10 cellular contexts compared by ENCODE assay signal in the genomic region with DNA sequence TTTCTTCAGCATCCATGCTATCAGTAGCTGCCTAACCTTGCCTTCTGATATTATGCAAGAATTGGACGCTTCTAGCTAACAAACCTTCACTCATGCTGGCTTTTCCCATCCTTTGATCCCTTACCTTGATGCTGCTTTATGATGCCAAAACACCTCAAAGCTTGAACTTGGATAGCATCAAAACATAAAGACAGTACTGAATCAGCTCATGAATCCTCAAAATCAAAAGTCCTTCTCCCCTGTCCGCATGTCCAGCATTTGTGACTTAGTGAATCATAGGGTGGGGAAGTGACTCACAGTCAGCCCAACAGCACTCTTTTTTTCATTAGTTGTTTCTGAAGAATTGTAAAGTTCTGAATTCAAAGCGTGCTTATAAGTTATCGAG.
DNase-seq lines count a peak whose midpoint lies in the region; ATAC-seq, FAIRE-seq and TF ChIP-seq lines count a peak whose summit lies in the region.
"Had no signal": no experiment of that assay in that cellular context is flagged by ENCODE, and none has a peak within 500 bp of the region (broad histone marks: within the 10 kb centered on the region; RNA-seq: fewer than 3 reads in every experiment).

No MANE protein-coding gene starts in this region.

- FAIRE-seq in A549 (lab: Jason Lieb, UNC), result peak; percentile 36

- intact Hi-C loops in activated T-helper 2 cell treated with anti-CD3 and anti-CD28 coated beads, Interferon-gamma antibody, Interleukin-2, Interleukin-4, amounts not matched to agents 10 μg/mL and 5 μg/mL and 100 μg/mL, durations not matched to agents 14 hours and 24 hours and 36 hours (cut with micrococcal nuclease), result no loop called here

- H3K36me3 ChIP-seq in gastroesophageal sphincter, result no peaks in the 10 kb centered on the region
- H3K36me3 ChIP-seq in BE2C, result no peaks in the 10 kb centered on the region

- H3K27ac ChIP-seq in A549, result peak overlapping the region; percentile 82 to 92
- no peak overlapping the region for H3K27ac ChIP-seq in gastroesophageal sphincter
- H3K27ac ChIP-seq: C4-2B had no signal

- POLR2A ChIA-PET in A549 (lab: Yijun Ruan, JAX), result interaction anchor here (0.5 to 2.0 kb wide), 4 partner anchors 115 to 393 kb away, joined by 3 to 10 read pairs (median 4); a partner anchor contains a TSS

- no peaks in the 10 kb centered on the region for H3K9me3 ChIP-seq in A549
- H3K9me3 ChIP-seq in gastroesophageal sphincter, result no peaks in the 10 kb centered on the region
- no peaks in the 10 kb centered on the region for H3K9me3 ChIP-seq in BE2C

- H3K27me3 Mint-ChIP-seq in activated T-helper 2 cell treated with anti-CD3 and anti-CD28 coated beads, Interferon-gamma antibody, Interleukin-2, Interleukin-4, amounts not matched to agents 10 μg/mL and 5 μg/mL and 100 μg/mL, durations not matched to agents 14 hours and 24 hours and 36 hours (ENCODE audit: low read depth), result no peaks in the 10 kb centered on the region

- ATAC-seq in A549, result peak; percentile 80
- no peak for ATAC-seq in gastroesophageal sphincter

- TF ChIP-seq CTCF in A549 (IDR thresholded peaks at IDR 0.05), result no peak
- TF ChIP-seq CTCF in gastroesophageal sphincter (IDR thresholded peaks at IDR 0.05), result no peak
- TF ChIP-seq CTCF in BE2C (IDR thresholded peaks at IDR 0.05; ENCODE audit: low read depth, low read length), result no peak

- peaks cover 9% of the 10 kb centered on the region for H3K36me3 Mint-ChIP-seq in activated T-helper 2 cell treated with anti-CD3 and anti-CD28 coated beads, Interferon-gamma antibody, Interleukin-2, Interleukin-4, amounts not matched to agents 10 μg/mL and 5 μg/mL and 100 μg/mL, durations not matched to agents 14 hours and 24 hours and 36 hours (ENCODE audit: low read depth)

- H3K4me2 ChIP-seq in A549, result peak overlapping the region; percentile 78

- no peak overlapping the region for H3K4me3 Mint-ChIP-seq in activated T-helper 2 cell treated with anti-CD3 and anti-CD28 coated beads, Interferon-gamma antibody, Interleukin-2, Interleukin-4, amounts not matched to agents 10 μg/mL and 5 μg/mL and 100 μg/mL, durations not matched to agents 14 hours and 24 hours and 36 hours (ENCODE audit: low read depth)

- no peaks in the 10 kb centered on the region for H3K27me3 ChIP-seq in gastroesophageal sphincter
- no peaks in the 10 kb centered on the region for H3K27me3 ChIP-seq in BE2C

- H3K27ac Mint-ChIP-seq in activated T-helper 2 cell treated with anti-CD3 and anti-CD28 coated beads, Interferon-gamma antibody, Interleukin-2, Interleukin-4, amounts not matched to agents 10 μg/mL and 5 μg/mL and 100 μg/mL, durations not matched to agents 14 hours and 24 hours and 36 hours, result peak overlapping the region; percentile 82

- peaks cover 30% of the 10 kb centered on the region for H3K4me1 Mint-ChIP-seq in activated T-helper 2 cell treated with anti-CD3 and anti-CD28 coated beads, Interferon-gamma antibody, Interleukin-2, Interleukin-4, amounts not matched to agents 10 μg/mL and 5 μg/mL and 100 μg/mL, durations not matched to agents 14 hours and 24 hours and 36 hours (ENCODE audit: low read depth)

- CTCF ChIA-PET in A549 (lab: Yijun Ruan, JAX), result interaction anchor here (1.4 to 1.6 kb wide), 2 partner anchors 39 to 116 kb away, joined by 6 to 12 read pairs; a partner anchor contains a TSS

- TF ChIP-seq POLR2A in A549 (IDR thresholded peaks at IDR 0.05; ENCODE audit: low read length) (no peak), gastroesophageal sphincter (IDR thresholded peaks at IDR 0.05) (no peak)

- peak; percentile 47 to 75 for DNase-seq in A549 (ENCODE audit: low read depth in 1 of 2, low spot score in 1 of 2)
- peak; percentile 69 for DNase-seq in HPDE6-E6E7 (ENCODE audit: extremely low spot score)
- DNase-seq in activated T-helper 2 cell treated with anti-CD3 and anti-CD28 coated beads, Interferon-gamma antibody, Interleukin-2, Interleukin-4, amounts not matched to agents 10 μg/mL and 5 μg/mL and 100 μg/mL, durations not matched to agents 14 hours and 24 hours and 36 hours (ENCODE audit: low spot score), result no peak
- DNase-seq in hepatic stellate cell (ENCODE audit: low spot score), result peak; percentile 37
- no peak for DNase-seq in NCI-H1436 (lab: John Stamatoyannopoulos, UW)
- no peak for DNase-seq in BE2C
- no peak for DNase-seq in activated CD8-positive, alpha-beta memory T cell treated with anti-CD3 and anti-CD28 coated beads for 24 hours
- DNase-seq: KBM-7 had no signal

- WGBS in A549 (ENCODE audit: missing lambda C conversion rate), result 1% methylated on average over 4 of the region's 4 CpGs
- WGBS in gastroesophageal sphincter (ENCODE audit: low coverage in 1 of 2), 2 donors, result 43 to 62% methylated on average over 4 of the region's 4 CpGs

- H3K4me3 ChIP-seq in A549, result peak overlapping the region; percentile 35
- no peak overlapping the region for H3K4me3 ChIP-seq in gastroesophageal sphincter
- no peak overlapping the region for H3K4me3 ChIP-seq in BE2C (ENCODE audit: low read depth, low read length)

- TF ChIP-seq RAD21 in A549 (conservative IDR thresholded peaks at IDR 0.05 in 1 of 2, IDR thresholded peaks at IDR 0.05 in 1 of 2), result no peak

- TF ChIP-seq EP300 in A549 (IDR thresholded peaks at IDR 0.05) (no peak; a peak in 1 of 5 replicates), gastroesophageal sphincter (IDR thresholded peaks at IDR 0.05) (no peak)

- H3K9me3 Mint-ChIP-seq in activated T-helper 2 cell treated with anti-CD3 and anti-CD28 coated beads, Interferon-gamma antibody, Interleukin-2, Interleukin-4, amounts not matched to agents 10 μg/mL and 5 μg/mL and 100 μg/mL, durations not matched to agents 14 hours and 24 hours and 36 hours, result peaks cover 22% of the 10 kb centered on the region

- peaks cover 53% of the 10 kb centered on the region for H3K4me1 ChIP-seq in A549
- peaks cover 0 to 7% (median 0%) of the 10 kb centered on the region in 3 donors for H3K4me1 ChIP-seq in gastroesophageal sphincter
- no peaks in the 10 kb centered on the region for H3K4me1 ChIP-seq in BE2C

TF ChIP-seq in A549, 52 proteins besides CTCF, POLR2A, EP300 and RAD21 (continues in another document):
- no peak for TF ChIP-seq POLR2AphosphoS2 (conservative IDR thresholded peaks at IDR 0.05; ENCODE audit: low read length)
- peak; percentile 94 for TF ChIP-seq FOSL2 (IDR thresholded peaks at IDR 0.05)
- TF ChIP-seq FOSL2 (CRISPR knock-in tag; IDR thresholded peaks at IDR 0.05), result peak; percentile 95
- TF ChIP-seq CHD2 (IDR thresholded peaks at IDR 0.05; ENCODE audit: low read length, partially characterized antibody), result no peak
- TF ChIP-seq, protein P1, sequence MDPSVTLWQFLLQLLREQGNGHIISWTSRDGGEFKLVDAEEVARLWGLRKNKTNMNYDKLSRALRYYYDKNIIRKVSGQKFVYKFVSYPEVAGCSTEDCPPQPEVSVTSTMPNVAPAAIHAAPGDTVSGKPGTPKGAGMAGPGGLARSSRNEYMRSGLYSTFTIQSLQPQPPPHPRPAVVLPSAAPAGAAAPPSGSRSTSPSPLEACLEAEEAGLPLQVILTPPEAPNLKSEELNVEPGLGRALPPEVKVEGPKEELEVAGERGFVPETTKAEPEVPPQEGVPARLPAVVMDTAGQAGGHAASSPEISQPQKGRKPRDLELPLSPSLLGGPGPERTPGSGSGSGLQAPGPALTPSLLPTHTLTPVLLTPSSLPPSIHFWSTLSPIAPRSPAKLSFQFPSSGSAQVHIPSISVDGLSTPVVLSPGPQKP (IDR thresholded peaks at IDR 0.05; ENCODE audit: low read depth, low read length), result no peak
- no peak for TF ChIP-seq MYC (IDR thresholded peaks at IDR 0.05; ENCODE audit: borderline replicate concordance, low read length)
- no peak for TF ChIP-seq NPAS2 (CRISPR knock-in tag; IDR thresholded peaks at IDR 0.05; ENCODE audit: borderline replicate concordance)
- peak in 1 of 2 experiments; percentile 39; a peak in 3 of 5 replicates for TF ChIP-seq JUN (IDR thresholded peaks at IDR 0.05)
- TF ChIP-seq, protein P2, sequence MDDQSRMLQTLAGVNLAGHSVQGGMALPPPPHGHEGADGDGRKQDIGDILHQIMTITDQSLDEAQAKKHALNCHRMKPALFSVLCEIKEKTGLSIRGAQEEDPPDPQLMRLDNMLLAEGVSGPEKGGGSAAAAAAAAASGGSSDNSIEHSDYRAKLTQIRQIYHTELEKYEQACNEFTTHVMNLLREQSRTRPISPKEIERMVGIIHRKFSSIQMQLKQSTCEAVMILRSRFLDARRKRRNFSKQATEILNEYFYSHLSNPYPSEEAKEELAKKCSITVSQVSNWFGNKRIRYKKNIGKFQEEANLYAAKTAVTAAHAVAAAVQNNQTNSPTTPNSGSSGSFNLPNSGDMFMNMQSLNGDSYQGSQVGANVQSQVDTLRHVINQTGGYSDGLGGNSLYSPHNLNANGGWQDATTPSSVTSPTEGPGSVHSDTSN (IDR thresholded peaks at IDR 0.05), result no peak
- no peak for TF ChIP-seq HEYL (CRISPR knock-in tag; IDR thresholded peaks at IDR 0.05)
- TF ChIP-seq, protein P3, sequence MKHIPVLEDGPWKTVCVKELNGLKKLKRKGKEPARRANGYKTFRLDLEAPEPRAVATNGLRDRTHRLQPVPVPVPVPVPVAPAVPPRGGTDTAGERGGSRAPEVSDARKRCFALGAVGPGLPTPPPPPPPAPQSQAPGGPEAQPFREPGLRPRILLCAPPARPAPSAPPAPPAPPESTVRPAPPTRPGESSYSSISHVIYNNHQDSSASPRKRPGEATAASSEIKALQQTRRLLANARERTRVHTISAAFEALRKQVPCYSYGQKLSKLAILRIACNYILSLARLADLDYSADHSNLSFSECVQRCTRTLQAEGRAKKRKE (CRISPR knock-in tag; IDR thresholded peaks at IDR 0.05; ENCODE audit: low read depth), result no peak
- TF ChIP-seq JUNB (IDR thresholded peaks at IDR 0.05), result peak; percentile 84
- TF ChIP-seq ZC3H11A (IDR thresholded peaks at IDR 0.05), result 0 out of 2 replicates have a peak, but pooled peaks have one; percentile 8
- TF ChIP-seq CEBPB (IDR thresholded peaks at IDR 0.05), result peak; percentile 48 to 76; a peak in 3 of 4 replicates
- no peak; the same call in 1 of the 2 replicates for TF ChIP-seq GATA3 (IDR thresholded peaks at IDR 0.05; ENCODE audit: borderline replicate concordance)
- no peak for TF ChIP-seq HOXB13 (CRISPR knock-in tag; IDR thresholded peaks at IDR 0.05; ENCODE audit: low read depth)
- TF ChIP-seq, protein P4, sequence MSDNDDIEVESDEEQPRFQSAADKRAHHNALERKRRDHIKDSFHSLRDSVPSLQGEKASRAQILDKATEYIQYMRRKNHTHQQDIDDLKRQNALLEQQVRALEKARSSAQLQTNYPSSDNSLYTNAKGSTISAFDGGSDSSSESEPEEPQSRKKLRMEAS (IDR thresholded peaks at IDR 0.05), result peak; percentile 86

Comparison
In these comparisons a context has a peak if more than half of its experiments do, and no peak if none do; other contexts are left out.
1. DNase-seq: peak in A549 (2 of 2), HPDE6-E6E7 (single experiment) and hepatic stellate cell (single experiment); none in activated T-helper 2 cell treated with anti-CD3 and anti-CD28 coated beads, Interferon-gamma antibody, Interleukin-2, Interleukin-4, amounts not matched to agents 10 μg/mL and 5 μg/mL and 100 μg/mL, durations not matched to agents 14 hours and 24 hours and 36 hours (single experiment), NCI-H1436 (single experiment), BE2C (single experiment) and activated CD8-positive, alpha-beta memory T cell treated with anti-CD3 and anti-CD28 coated beads for 24 hours (single experiment).
2. H3K27ac ChIP-seq: peak in A549 (2 of 2); none in gastroesophageal sphincter (0 of 4).